Comparison of ENCODE assay signal across 30 cellular contexts in the genomic region with DNA sequence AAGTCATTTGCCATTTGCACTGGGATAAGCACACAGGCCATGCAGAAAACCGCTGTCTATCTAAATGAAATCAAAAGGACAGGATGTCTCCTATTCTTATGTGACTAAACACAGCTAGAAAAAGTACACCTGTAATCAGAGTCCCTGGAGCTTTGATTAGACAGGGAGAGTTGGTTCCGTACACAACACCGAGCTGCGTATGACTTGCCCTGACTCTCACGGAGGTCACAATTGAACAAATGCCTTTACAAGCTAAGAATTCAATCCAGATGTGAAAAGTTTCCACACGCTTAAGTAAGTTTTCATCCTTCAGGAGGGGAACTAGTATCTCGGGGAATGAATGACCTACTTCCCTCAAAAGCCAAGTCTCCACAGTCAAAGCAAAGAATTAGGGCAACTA.
"Had no signal": no experiment of that assay in that cellular context is flagged by ENCODE, and none has a peak within 500 bp of the region (broad histone marks: within the 10 kb centered on the region; RNA-seq: fewer than 3 reads in every experiment).

No MANE protein-coding gene starts in this region.

- H3K4me3 ChIP-seq: heart left ventricle had no signal

- H3K27me3 ChIP-seq: brain microvascular endothelial cell had no signal

- H3K27ac Mint-ChIP-seq: activated B cell treated with CpG ODN at 0.5 μM for 24 hours; activated CD8-positive, alpha-beta T cell treated with anti-CD3 and anti-CD28 coated beads for 36 hours; activated naive CD8-positive, alpha-beta T cell; activated T-helper 17 cell treated with anti-CD3 and anti-CD28 coated beads, Interleukin-2, amount 50 U/mL, for 72 hours; effector memory CD8-positive, alpha-beta T cell; T-helper 17 cell; T-helper 2 cell treated with Interferon-gamma antibody and Interleukin-4, amounts not matched to agents 5 μg/mL and 100 μg/mL, for 36 hours had no signal

- H3K9me3 Mint-ChIP-seq: activated B cell treated with CpG ODN at 0.5 μM for 24 hours; activated CD8-positive, alpha-beta T cell treated with anti-CD3 and anti-CD28 coated beads for 36 hours; activated T-cell treated with anti-CD3 and anti-CD28 coated beads, Interleukin-2, amount 50 U/mL, for 4 hours; activated T-helper 17 cell treated with anti-CD3 and anti-CD28 coated beads, Interleukin-2, amount 50 U/mL, for 72 hours; central memory CD8-positive, alpha-beta T cell; effector memory CD8-positive, alpha-beta T cell; T-helper 2 cell treated with Interferon-gamma antibody and Interleukin-4, amounts not matched to agents 5 μg/mL and 100 μg/mL, for 36 hours had no signal

- H3K4me1 Mint-ChIP-seq: activated B cell treated with CpG ODN at 0.5 μM for 24 hours; activated T-helper 17 cell treated with anti-CD3 and anti-CD28 coated beads, Interleukin-2, amount 50 U/mL, for 72 hours; central memory CD8-positive, alpha-beta T cell had no signal

- H3K36me3 Mint-ChIP-seq: activated naive CD8-positive, alpha-beta T cell had no signal

- DNase-seq: activated B cell treated with CpG ODN at 0.5 μM for 24 hours; activated CD4-positive, alpha-beta T cell treated with anti-CD3 and anti-CD28 coated beads for 48 hours; activated CD4-positive, alpha-beta T cell treated with anti-CD3 and anti-CD28 coated beads, Interleukin-2, amount 50 U/mL, for 1 hour; activated CD4-positive, alpha-beta T cell treated with anti-CD3 and anti-CD28 coated beads, Interleukin-2, amount 50 U/mL, for 48 hours; activated CD8-positive, alpha-beta memory T cell treated with anti-CD3 and anti-CD28 coated beads for 24 hours; activated CD8-positive, alpha-beta T cell treated with anti-CD3 and anti-CD28 coated beads for 36 hours; activated effector memory CD4-positive, alpha-beta T cell treated with Interleukin-2 at 50 U/mL for 16 hours; activated gamma-delta T cell treated with Interleukin-2 at 50 U/mL for 16 hours; activated naive CD4-positive, alpha-beta T cell treated with anti-CD3 and anti-CD28 coated beads, Interleukin-2, amount 50 U/mL, for 16 hours; activated naive CD4-positive, alpha-beta T cell treated with Interleukin-2 at 50 U/mL for 16 hours; activated T-cell treated with anti-CD3 and anti-CD28 coated beads, Interleukin-2, amount 50 U/mL, for 4 hours; amniotic stem cell; anterior cingulate cortex; brain microvascular endothelial cell; cortex of kidney; dermis blood vessel endothelial cell; effector CD4-positive, alpha-beta T cell; effector memory CD8-positive, alpha-beta T cell; glutamatergic neuron; heart left ventricle; T-helper 1 cell; T-helper 17 cell; T1000; WERI-Rb-1 had no signal

- H3K4me1 ChIP-seq: heart left ventricle had no signal

- ATAC-seq: activated CD4-positive, CD25-positive, alpha-beta regulatory T cell treated with anti-CD3 and anti-CD28 coated beads, Interleukin-2, amount 50 U/mL, for 24 hours; activated CD8-positive, alpha-beta T cell treated with anti-CD3 and anti-CD28 coated beads for 36 hours; activated T-cell treated with anti-CD3 and anti-CD28 coated beads, Interleukin-2, amount 50 U/mL, for 4 hours; activated T-helper 17 cell treated with anti-CD3 and anti-CD28 coated beads, Interleukin-2, amount 50 U/mL, for 72 hours; effector memory CD8-positive, alpha-beta T cell; esophagus mucosa; heart left ventricle; T-helper 17 cell had no signal

- H3K4me3 Mint-ChIP-seq: activated B cell treated with CpG ODN at 0.5 μM for 24 hours; activated CD8-positive, alpha-beta T cell treated with anti-CD3 and anti-CD28 coated beads for 36 hours; activated naive CD8-positive, alpha-beta T cell; activated T-cell treated with anti-CD3 and anti-CD28 coated beads, Interleukin-2, amount 50 U/mL, for 4 hours; activated T-helper 17 cell treated with anti-CD3 and anti-CD28 coated beads, Interleukin-2, amount 50 U/mL, for 72 hours; central memory CD8-positive, alpha-beta T cell; effector memory CD8-positive, alpha-beta T cell; T-helper 17 cell; T-helper 2 cell treated with Interferon-gamma antibody and Interleukin-4, amounts not matched to agents 5 μg/mL and 100 μg/mL, for 36 hours had no signal

- H3K36me3 ChIP-seq: brain microvascular endothelial cell, heart left ventricle, WERI-Rb-1 had no signal

- H3K27ac ChIP-seq: brain microvascular endothelial cell, heart left ventricle, WERI-Rb-1 had no signal

- H3K9me3 ChIP-seq: heart left ventricle had no signal
